In the genomic region with DNA sequence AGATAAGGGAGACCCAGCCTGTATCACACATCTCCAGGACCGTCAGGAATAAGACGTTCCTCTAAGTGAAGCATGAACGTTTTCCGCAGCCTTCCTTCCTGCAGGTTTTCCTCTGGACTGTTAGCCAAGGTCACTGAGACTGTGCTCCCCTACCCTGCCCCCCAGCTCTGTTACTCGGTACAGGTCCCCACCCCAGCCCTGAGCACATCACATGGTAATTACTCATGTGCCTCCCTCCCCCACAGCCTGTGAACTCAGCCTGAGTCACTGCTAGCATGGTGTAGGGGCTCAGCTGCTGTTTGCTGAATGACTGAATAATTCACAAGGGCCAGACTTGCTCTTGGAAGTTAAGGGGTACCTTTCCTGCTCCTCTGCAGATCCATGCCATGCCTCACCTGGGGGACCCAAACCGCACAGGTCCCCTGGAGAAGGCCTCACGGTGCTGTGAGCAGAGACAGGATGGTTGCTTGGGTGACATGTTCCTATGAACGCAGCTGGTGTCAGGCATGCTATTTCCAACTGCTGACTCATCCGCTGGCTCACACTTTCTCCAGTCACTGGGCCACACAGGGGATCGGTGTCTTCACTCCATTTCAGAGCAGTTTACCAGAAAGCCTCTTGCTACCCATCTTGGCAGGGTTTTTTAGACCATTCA, we compare ENCODE assay signal across 1 cellular context.
TF ChIP-seq lines count a peak whose summit lies in the region.

No MANE protein-coding gene starts in this region.

TF ChIP-seq in K562, 482 proteins besides CTCF, POLR2A, EP300 and RAD21 (continued from another document and continues in another):
- no peak for TF ChIP-seq YBX1 (IDR thresholded peaks at IDR 0.05)
- peak; percentile 81 for TF ChIP-seq BHLHE40 (IDR thresholded peaks at IDR 0.05; ENCODE audit: low read length)
- no peak for TF ChIP-seq KLF6 (CRISPR knock-in tag; IDR thresholded peaks at IDR 0.05; ENCODE audit: borderline replicate concordance)
- TF ChIP-seq TBL1XR1 (IDR thresholded peaks at IDR 0.05; ENCODE audit: low read length in 2 of 2): no peak
- TF ChIP-seq, protein P1, sequence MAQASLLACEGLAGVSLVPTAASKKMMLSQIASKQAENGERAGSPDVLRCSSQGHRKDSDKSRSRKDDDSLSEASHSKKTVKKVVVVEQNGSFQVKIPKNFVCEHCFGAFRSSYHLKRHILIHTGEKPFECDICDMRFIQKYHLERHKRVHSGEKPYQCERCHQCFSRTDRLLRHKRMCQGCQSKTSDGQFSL (CRISPR knock-in tag; IDR thresholded peaks at IDR 0.05): no peak
- TF ChIP-seq, protein P1 (tag; IDR thresholded peaks at IDR 0.05): peak in 1 of 2 experiments; percentile 50; a peak in 1 of 4 replicates
- TF ChIP-seq JUN (IDR thresholded peaks at IDR 0.05; ENCODE audit: borderline replicate concordance, low read depth, low read length): peak; percentile 95
- TF ChIP-seq JUN (CRISPR knock-in tag; IDR thresholded peaks at IDR 0.05; ENCODE audit: borderline replicate concordance): peak; percentile 95; the same call in 1 of the 2 replicates
- TF ChIP-seq, protein P2, sequence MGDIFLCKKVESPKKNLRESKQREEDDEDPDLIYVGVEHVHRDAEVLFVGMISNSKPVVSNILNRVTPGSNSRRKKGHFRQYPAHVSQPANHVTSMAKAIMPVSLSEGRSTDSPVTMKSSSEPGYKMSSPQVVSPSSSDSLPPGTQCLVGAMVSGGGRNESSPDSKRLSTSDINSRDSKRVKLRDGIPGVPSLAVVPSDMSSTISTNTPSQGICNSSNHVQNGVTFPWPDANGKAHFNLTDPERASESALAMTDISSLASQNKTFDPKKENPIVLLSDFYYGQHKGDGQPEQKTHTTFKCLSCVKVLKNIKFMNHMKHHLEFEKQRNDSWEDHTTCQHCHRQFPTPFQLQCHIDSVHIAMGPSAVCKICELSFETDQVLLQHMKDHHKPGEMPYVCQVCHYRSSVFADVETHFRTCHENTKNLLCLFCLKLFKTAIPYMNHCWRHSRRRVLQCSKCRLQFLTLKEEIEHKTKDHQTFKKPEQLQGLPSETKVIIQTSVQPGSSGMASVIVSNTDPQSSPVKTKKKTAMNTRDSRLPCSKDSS (IDR thresholded peaks at IDR 0.05; ENCODE audit: low read depth, partially characterized antibody): no peak
- TF ChIP-seq PHTF2 (CRISPR knock-in tag; IDR thresholded peaks at IDR 0.05): no peak
- TF ChIP-seq NR2C2 (CRISPR knock-in tag; IDR thresholded peaks at IDR 0.05): no peak
- peak; percentile 74; the same call in 1 of the 2 replicates for TF ChIP-seq NR2C2 (tag; IDR thresholded peaks at IDR 0.05)
- no peak for TF ChIP-seq NR1H2 (CRISPR knock-in tag; IDR thresholded peaks at IDR 0.05)
- TF ChIP-seq ZKSCAN1 (IDR thresholded peaks at IDR 0.05; ENCODE audit: low read depth, low read length): no peak
- no peak for TF ChIP-seq SMARCA5 (IDR thresholded peaks at IDR 0.05)
- no peak for TF ChIP-seq TFAM (CRISPR knock-in tag; conservative IDR thresholded peaks at IDR 0.05)
- TF ChIP-seq, protein P3, sequence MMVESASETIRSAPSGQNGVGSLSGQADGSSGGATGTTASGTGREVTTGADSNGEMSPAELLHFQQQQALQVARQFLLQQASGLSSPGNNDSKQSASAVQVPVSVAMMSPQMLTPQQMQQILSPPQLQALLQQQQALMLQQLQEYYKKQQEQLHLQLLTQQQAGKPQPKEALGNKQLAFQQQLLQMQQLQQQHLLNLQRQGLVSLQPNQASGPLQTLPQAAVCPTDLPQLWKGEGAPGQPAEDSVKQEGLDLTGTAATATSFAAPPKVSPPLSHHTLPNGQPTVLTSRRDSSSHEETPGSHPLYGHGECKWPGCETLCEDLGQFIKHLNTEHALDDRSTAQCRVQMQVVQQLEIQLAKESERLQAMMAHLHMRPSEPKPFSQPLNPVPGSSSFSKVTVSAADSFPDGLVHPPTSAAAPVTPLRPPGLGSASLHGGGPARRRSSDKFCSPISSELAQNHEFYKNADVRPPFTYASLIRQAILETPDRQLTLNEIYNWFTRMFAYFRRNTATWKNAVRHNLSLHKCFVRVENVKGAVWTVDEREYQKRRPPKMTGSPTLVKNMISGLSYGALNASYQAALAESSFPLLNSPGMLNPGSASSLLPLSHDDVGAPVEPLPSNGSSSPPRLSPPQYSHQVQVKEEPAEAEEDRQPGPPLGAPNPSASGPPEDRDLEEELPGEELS (CRISPR knock-in tag; IDR thresholded peaks at IDR 0.05; ENCODE audit: borderline replicate concordance): no peak
- TF ChIP-seq TCF3 (CRISPR knock-in tag; IDR thresholded peaks at IDR 0.05): peak; percentile 38
- no peak for TF ChIP-seq ZBED1 (IDR thresholded peaks at IDR 0.05)
- TF ChIP-seq, protein P4, sequence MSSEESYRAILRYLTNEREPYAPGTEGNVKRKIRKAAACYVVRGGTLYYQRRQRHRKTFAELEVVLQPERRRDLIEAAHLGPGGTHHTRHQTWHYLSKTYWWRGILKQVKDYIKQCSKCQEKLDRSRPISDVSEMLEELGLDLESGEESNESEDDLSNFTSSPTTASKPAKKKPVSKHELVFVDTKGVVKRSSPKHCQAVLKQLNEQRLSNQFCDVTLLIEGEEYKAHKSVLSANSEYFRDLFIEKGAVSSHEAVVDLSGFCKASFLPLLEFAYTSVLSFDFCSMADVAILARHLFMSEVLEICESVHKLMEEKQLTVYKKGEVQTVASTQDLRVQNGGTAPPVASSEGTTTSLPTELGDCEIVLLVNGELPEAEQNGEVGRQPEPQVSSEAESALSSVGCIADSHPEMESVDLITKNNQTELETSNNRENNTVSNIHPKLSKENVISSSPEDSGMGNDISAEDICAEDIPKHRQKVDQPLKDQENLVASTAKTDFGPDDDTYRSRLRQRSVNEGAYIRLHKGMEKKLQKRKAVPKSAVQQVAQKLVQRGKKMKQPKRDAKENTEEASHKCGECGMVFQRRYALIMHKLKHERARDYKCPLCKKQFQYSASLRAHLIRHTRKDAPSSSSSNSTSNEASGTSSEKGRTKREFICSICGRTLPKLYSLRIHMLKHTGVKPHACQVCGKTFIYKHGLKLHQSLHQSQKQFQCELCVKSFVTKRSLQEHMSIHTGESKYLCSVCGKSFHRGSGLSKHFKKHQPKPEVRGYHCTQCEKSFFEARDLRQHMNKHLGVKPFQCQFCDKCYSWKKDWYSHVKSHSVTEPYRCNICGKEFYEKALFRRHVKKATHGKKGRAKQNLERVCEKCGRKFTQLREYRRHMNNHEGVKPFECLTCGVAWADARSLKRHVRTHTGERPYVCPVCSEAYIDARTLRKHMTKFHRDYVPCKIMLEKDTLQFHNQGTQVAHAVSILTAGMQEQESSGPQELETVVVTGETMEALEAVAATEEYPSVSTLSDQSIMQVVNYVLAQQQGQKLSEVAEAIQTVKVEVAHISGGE (CRISPR knock-in tag; IDR thresholded peaks at IDR 0.05): 0 out of 6 replicates have a peak, but pooled peaks of 1 of the 3 experiments have one; percentile 56
- 0 out of 2 replicates have a peak, but pooled peaks have one; percentile 49 for TF ChIP-seq NCOA6 (IDR thresholded peaks at IDR 0.05)
- TF ChIP-seq POLR2B (IDR thresholded peaks at IDR 0.05; ENCODE audit: low read depth, partially characterized antibody): no peak
- TF ChIP-seq PYGO2 (tag; IDR thresholded peaks at IDR 0.05): no peak
- no peak for TF ChIP-seq PRPF4 (IDR thresholded peaks at IDR 0.05; ENCODE audit: insufficient read depth, low read depth, low read length, poor library complexity, severe bottlenecking)
- TF ChIP-seq ZNF274 (IDR thresholded peaks at IDR 0.05; ENCODE audit: borderline replicate concordance, low read depth, low read length): no peak
- TF ChIP-seq ZNF253 (CRISPR knock-in tag; conservative IDR thresholded peaks at IDR 0.05): no peak
- TF ChIP-seq FOXA1 (IDR thresholded peaks at IDR 0.05; ENCODE audit: borderline replicate concordance): no peak
- no peak for TF ChIP-seq CSDE1 (IDR thresholded peaks at IDR 0.05)
- no peak for TF ChIP-seq ZNF175 (CRISPR knock-in tag; IDR thresholded peaks at IDR 0.05; ENCODE audit: low read depth)
- TF ChIP-seq, protein P5, sequence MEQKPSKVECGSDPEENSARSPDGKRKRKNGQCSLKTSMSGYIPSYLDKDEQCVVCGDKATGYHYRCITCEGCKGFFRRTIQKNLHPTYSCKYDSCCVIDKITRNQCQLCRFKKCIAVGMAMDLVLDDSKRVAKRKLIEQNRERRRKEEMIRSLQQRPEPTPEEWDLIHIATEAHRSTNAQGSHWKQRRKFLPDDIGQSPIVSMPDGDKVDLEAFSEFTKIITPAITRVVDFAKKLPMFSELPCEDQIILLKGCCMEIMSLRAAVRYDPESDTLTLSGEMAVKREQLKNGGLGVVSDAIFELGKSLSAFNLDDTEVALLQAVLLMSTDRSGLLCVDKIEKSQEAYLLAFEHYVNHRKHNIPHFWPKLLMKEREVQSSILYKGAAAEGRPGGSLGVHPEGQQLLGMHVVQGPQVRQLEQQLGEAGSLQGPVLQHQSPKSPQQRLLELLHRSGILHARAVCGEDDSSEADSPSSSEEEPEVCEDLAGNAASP (IDR thresholded peaks at IDR 0.05): no peak
- TF ChIP-seq COPS2 (conservative IDR thresholded peaks at IDR 0.05): no peak
- no peak for TF ChIP-seq MCM3 (IDR thresholded peaks at IDR 0.05)
- TF ChIP-seq HDAC3 (IDR thresholded peaks at IDR 0.05; ENCODE audit: borderline replicate concordance, partially characterized antibody): no peak
- peak; percentile 78 for TF ChIP-seq MEF2D (tag; conservative IDR thresholded peaks at IDR 0.05; ENCODE audit: low read depth)
- TF ChIP-seq ZNF699 (CRISPR knock-in tag; IDR thresholded peaks at IDR 0.05; ENCODE audit: insufficient replicate concordance): no peak
- TF ChIP-seq RUNX1 (IDR thresholded peaks at IDR 0.05; ENCODE audit: low read depth): no peak
- TF ChIP-seq RBM15 (IDR thresholded peaks at IDR 0.05; ENCODE audit: insufficient read depth, low read length): no peak
- TF ChIP-seq GABPA (tag; conservative IDR thresholded peaks at IDR 0.05; ENCODE audit: low read depth): no peak
- TF ChIP-seq SMC3 (conservative IDR thresholded peaks at IDR 0.05; ENCODE audit: insufficient read depth, low read depth, low read length): no peak
- peak; percentile 73 to 86 for TF ChIP-seq TRIM24 (IDR thresholded peaks at IDR 0.05)
- no peak for TF ChIP-seq BMI1 (IDR thresholded peaks at IDR 0.05; ENCODE audit: low read length)
- TF ChIP-seq ZNF717 (CRISPR knock-in tag; IDR thresholded peaks at IDR 0.05): no peak
- peak; percentile 80 for TF ChIP-seq BRD9 (IDR thresholded peaks at IDR 0.05; ENCODE audit: low read depth, partially characterized antibody)
- no peak for TF ChIP-seq SIN3B (IDR thresholded peaks at IDR 0.05; ENCODE audit: low read depth)
- TF ChIP-seq, protein P6, sequence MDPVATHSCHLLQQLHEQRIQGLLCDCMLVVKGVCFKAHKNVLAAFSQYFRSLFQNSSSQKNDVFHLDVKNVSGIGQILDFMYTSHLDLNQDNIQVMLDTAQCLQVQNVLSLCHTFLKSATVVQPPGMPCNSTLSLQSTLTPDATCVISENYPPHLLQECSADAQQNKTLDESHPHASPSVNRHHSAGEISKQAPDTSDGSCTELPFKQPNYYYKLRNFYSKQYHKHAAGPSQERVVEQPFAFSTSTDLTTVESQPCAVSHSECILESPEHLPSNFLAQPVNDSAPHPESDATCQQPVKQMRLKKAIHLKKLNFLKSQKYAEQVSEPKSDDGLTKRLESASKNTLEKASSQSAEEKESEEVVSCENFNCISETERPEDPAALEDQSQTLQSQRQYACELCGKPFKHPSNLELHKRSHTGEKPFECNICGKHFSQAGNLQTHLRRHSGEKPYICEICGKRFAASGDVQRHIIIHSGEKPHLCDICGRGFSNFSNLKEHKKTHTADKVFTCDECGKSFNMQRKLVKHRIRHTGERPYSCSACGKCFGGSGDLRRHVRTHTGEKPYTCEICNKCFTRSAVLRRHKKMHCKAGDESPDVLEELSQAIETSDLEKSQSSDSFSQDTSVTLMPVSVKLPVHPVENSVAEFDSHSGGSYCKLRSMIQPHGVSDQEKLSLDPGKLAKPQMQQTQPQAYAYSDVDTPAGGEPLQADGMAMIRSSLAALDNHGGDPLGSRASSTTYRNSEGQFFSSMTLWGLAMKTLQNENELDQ (CRISPR knock-in tag; IDR thresholded peaks at IDR 0.05; ENCODE audit: borderline replicate concordance): no peak
- TF ChIP-seq, protein P7, sequence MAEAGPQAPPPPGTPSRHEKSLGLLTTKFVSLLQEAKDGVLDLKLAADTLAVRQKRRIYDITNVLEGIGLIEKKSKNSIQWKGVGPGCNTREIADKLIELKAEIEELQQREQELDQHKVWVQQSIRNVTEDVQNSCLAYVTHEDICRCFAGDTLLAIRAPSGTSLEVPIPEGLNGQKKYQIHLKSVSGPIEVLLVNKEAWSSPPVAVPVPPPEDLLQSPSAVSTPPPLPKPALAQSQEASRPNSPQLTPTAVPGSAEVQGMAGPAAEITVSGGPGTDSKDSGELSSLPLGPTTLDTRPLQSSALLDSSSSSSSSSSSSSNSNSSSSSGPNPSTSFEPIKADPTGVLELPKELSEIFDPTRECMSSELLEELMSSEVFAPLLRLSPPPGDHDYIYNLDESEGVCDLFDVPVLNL (CRISPR knock-in tag; IDR thresholded peaks at IDR 0.05; ENCODE audit: low read depth): no peak
- TF ChIP-seq, protein P8, sequence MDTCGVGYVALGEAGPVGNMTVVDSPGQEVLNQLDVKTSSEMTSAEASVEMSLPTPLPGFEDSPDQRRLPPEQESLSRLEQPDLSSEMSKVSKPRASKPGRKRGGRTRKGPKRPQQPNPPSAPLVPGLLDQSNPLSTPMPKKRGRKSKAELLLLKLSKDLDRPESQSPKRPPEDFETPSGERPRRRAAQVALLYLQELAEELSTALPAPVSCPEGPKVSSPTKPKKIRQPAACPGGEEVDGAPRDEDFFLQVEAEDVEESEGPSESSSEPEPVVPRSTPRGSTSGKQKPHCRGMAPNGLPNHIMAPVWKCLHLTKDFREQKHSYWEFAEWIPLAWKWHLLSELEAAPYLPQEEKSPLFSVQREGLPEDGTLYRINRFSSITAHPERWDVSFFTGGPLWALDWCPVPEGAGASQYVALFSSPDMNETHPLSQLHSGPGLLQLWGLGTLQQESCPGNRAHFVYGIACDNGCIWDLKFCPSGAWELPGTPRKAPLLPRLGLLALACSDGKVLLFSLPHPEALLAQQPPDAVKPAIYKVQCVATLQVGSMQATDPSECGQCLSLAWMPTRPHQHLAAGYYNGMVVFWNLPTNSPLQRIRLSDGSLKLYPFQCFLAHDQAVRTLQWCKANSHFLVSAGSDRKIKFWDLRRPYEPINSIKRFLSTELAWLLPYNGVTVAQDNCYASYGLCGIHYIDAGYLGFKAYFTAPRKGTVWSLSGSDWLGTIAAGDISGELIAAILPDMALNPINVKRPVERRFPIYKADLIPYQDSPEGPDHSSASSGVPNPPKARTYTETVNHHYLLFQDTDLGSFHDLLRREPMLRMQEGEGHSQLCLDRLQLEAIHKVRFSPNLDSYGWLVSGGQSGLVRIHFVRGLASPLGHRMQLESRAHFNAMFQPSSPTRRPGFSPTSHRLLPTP (IDR thresholded peaks at IDR 0.05; ENCODE audit: borderline replicate concordance, extremely low read depth, insufficient read length): no peak
- no peak for TF ChIP-seq ZFP1 (CRISPR knock-in tag; IDR thresholded peaks at IDR 0.05)
- no peak for TF ChIP-seq ZKSCAN8 (CRISPR knock-in tag; IDR thresholded peaks at IDR 0.05)
- no peak for TF ChIP-seq THRAP3 (IDR thresholded peaks at IDR 0.05; ENCODE audit: borderline replicate concordance)
